10 cellular contexts compared by ENCODE assay signal in the genomic region with DNA sequence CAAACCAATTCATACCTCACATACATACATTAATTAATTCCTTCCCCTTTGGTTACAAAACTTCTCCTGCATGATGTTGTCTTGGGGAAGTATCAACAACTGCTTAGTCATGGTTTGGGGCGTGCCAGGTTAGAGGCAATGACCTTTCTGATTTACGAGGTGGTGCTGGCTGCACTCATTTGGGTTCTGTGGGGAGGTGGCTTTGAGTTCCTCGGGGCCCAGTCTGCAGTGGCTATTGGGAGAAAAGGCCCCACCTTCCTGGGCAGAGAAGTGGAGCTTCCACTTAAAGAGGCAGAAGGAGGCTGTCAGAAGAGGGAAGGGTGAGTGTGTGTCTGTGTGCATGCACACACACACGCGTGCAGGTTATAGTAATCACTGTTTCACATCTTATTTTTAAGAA. TPM values are rescaled to one million over a fixed set of nuclear protein-coding genes. Genes with fewer than 3 reads are reported as not detected.
DNase-seq lines count a peak whose midpoint lies in the region; ATAC-seq and TF ChIP-seq lines count a peak whose summit lies in the region.
"Had no signal": no experiment of that assay in that cellular context is flagged by ENCODE, and none has a peak within 500 bp of the region (broad histone marks: within the 10 kb centered on the region; RNA-seq: fewer than 3 reads in every experiment).

No MANE protein-coding gene starts in this region.

- TF ChIP-seq CTCF in SK-N-SH (IDR thresholded peaks at IDR 0.05), result no peak
- TF ChIP-seq CTCF in fibroblast of mammary gland (conservative IDR thresholded peaks at IDR 0.05; ENCODE audit: control insufficient read depth, insufficient read depth, low read depth, low read length), result no peak
- no peak for TF ChIP-seq CTCF in stomach (IDR thresholded peaks at IDR 0.05)
- TF ChIP-seq CTCF in prostate gland (IDR thresholded peaks at IDR 0.05), result no peak
- TF ChIP-seq CTCF in neural progenitor cell (IDR thresholded peaks at IDR 0.05), result no peak

- H3K4me1 Mint-ChIP-seq in neural progenitor cell, result peaks cover 30% of the 10 kb centered on the region

- WGBS in SK-N-SH (ENCODE audit: low lambda C conversion rate), result 65% methylated on average over 5 of the region's 5 CpGs
- WGBS in stomach, 5 donors, result 35 to 45% (median 42%) methylated on average over 5 of the region's 5 CpGs
- WGBS in prostate gland, result 48% methylated on average over 5 of the region's 5 CpGs

- H3K27me3 ChIP-seq in SK-N-SH (ENCODE audit: insufficient read depth) (no peaks in the 10 kb centered on the region), stomach (peaks cover 0 to 35% (median 0%) of the 10 kb centered on the region in 3 donors), prostate gland (replicated peaks; ENCODE audit: insufficient read depth) (no peaks in the 10 kb centered on the region), neural progenitor cell (no peaks in the 10 kb centered on the region)
- H3K27me3 ChIP-seq: body of pancreas had no signal

- H3K27ac ChIP-seq in SK-N-SH (ENCODE audit: low read depth in 2 of 2, low read length in 1 of 2) (no peak overlapping the region), stomach (no peak overlapping the region), prostate gland (no peak overlapping the region), neural progenitor cell (no peak overlapping the region)
- H3K27ac ChIP-seq: body of pancreas had no signal

- H3K4me3 ChIP-seq in SK-N-SH (ENCODE audit: low read depth in 2 of 2, low read length in 1 of 2) (no peak overlapping the region), fibroblast of mammary gland (ENCODE audit: control insufficient read depth, low read depth, low read length) (no peak overlapping the region), stomach (no peak overlapping the region), prostate gland (no peak overlapping the region), neural progenitor cell (no peak overlapping the region)
- H3K4me3 ChIP-seq: body of pancreas had no signal

- no peaks in the 10 kb centered on the region for H3K9me2 ChIP-seq in SK-N-SH

- H3K4me1 ChIP-seq in SK-N-SH (ENCODE audit: control insufficient read depth in 1 of 2, insufficient read depth in 2 of 2, low read depth in 1 of 2, low read length in 1 of 2) (no peaks in the 10 kb centered on the region), stomach (peaks cover 0 to 15% (median 3%) of the 10 kb centered on the region in 4 donors), prostate gland (replicated peaks) (no peaks in the 10 kb centered on the region), neural progenitor cell (peaks cover 22% of the 10 kb centered on the region)

- no peaks in the 10 kb centered on the region for H3K79me2 ChIP-seq in SK-N-SH (ENCODE audit: insufficient read depth)
- H3K79me2 ChIP-seq in neural progenitor cell (ENCODE audit: low read depth), result no peaks in the 10 kb centered on the region

- H3K9me3 Mint-ChIP-seq in neural progenitor cell, result no peaks in the 10 kb centered on the region

- ATAC-seq in SK-N-SH treated with all-trans-retinoic acid at 6 μM for 48 hours, result peak; percentile 20; the same call in 2 of the 3 replicates
- ATAC-seq: body of pancreas had no signal

- CTCF ChIA-PET in SK-N-SH (lab: Yijun Ruan, JAX), result interaction anchor here (0.6 to 1.7 kb wide), 4 partner anchors 21 to 203 kb away, joined by 3 to 6 read pairs (median 4); no protein-coding TSS in a partner anchor

- TF ChIP-seq POLR2A in stomach (IDR thresholded peaks at IDR 0.05) (no peak), prostate gland (IDR thresholded peaks at IDR 0.05) (no peak)

- DNase-seq in SK-N-SH (no peak), OCI-M1 (lab: John Stamatoyannopoulos, UW) (peak; percentile 95), fibroblast of mammary gland (ENCODE audit: low read depth) (peak; percentile 95), stomach (peak; percentile 52), prostate gland (ENCODE audit: low spot score) (no peak), head of caudate nucleus (no peak), neural progenitor cell (ENCODE audit: low spot score) (no peak)
- DNase-seq: body of pancreas had no signal

- no peak for TF ChIP-seq RAD21 in SK-N-SH (IDR thresholded peaks at IDR 0.05; ENCODE audit: low read length)

- no peaks in the 10 kb centered on the region for H3K36me3 ChIP-seq in SK-N-SH (replicated peaks in 1 of 2; ENCODE audit: control insufficient read depth in 1 of 2, insufficient read depth in 2 of 2, low read length in 1 of 2)
- H3K36me3 ChIP-seq in stomach, result no peaks in the 10 kb centered on the region
- no peaks in the 10 kb centered on the region for H3K36me3 ChIP-seq in prostate gland
- H3K36me3 ChIP-seq in neural progenitor cell, result no peaks in the 10 kb centered on the region

- TF ChIP-seq EP300 in SK-N-SH (IDR thresholded peaks at IDR 0.05; ENCODE audit: borderline replicate concordance in 1 of 2, low read depth in 1 of 2, low read length in 1 of 2), result no peak
- TF ChIP-seq EP300 in stomach (IDR thresholded peaks at IDR 0.05), result no peak

- no peaks in the 10 kb centered on the region for H3K36me3 Mint-ChIP-seq in neural progenitor cell

- H3K27ac Mint-ChIP-seq in neural progenitor cell, result no peak overlapping the region

- peaks cover 5% of the 10 kb centered on the region for H3K27me3 Mint-ChIP-seq in neural progenitor cell (ENCODE audit: insufficient read depth, low read depth)

- POLR2A ChIA-PET in SK-N-SH (lab: Yijun Ruan, JAX), result no interaction called here

- intact Hi-C loops in stomach (cut with DNase I; ENCODE audit: low total_unique reads) (no loop called here), prostate gland (cut with DNase I) (no loop called here), head of caudate nucleus (cut with DNase I) (no loop called here)

- H2AFZ ChIP-seq in SK-N-SH (ENCODE audit: low read depth) (no peak overlapping the region), neural progenitor cell (replicated peaks) (no peak overlapping the region)

- H3K9ac ChIP-seq in SK-N-SH (no peak overlapping the region), neural progenitor cell (no peak overlapping the region)

- no peaks in the 10 kb centered on the region for H4K20me1 ChIP-seq in SK-N-SH (ENCODE audit: insufficient read depth)
- no peaks in the 10 kb centered on the region for H4K20me1 ChIP-seq in neural progenitor cell (ENCODE audit: low read depth)

- H3K9me3 ChIP-seq in SK-N-SH (no peaks in the 10 kb centered on the region), stomach (no peaks in the 10 kb centered on the region), prostate gland (no peaks in the 10 kb centered on the region), neural progenitor cell (ENCODE audit: low read depth) (no peaks in the 10 kb centered on the region)
- H3K9me3 ChIP-seq: body of pancreas had no signal

- H3K4me3 Mint-ChIP-seq in neural progenitor cell, result no peak overlapping the region

- peaks cover 4% of the 10 kb centered on the region for H3F3A ChIP-seq in SK-N-SH (replicated peaks; ENCODE audit: insufficient read depth)
- peaks cover 23% of the 10 kb centered on the region for H3F3A ChIP-seq in neural progenitor cell (ENCODE audit: low read depth)

- H3K4me2 ChIP-seq in SK-N-SH, result no peak overlapping the region
- H3K4me2 ChIP-seq in neural progenitor cell, result no peak overlapping the region

TF ChIP-seq in SK-N-SH treated with all-trans-retinoic acid at 6 μM for 48 hours, 23 proteins besides CTCF, POLR2A, EP300 and RAD21 (continues in another document):
- TF ChIP-seq BACH2 (CRISPR knock-in tag; IDR thresholded peaks at IDR 0.05; ENCODE audit: borderline replicate concordance) (no peak), ZNF565 (CRISPR knock-in tag; conservative IDR thresholded peaks at IDR 0.05; ENCODE audit: low read depth) (no peak), RARB (CRISPR knock-in tag; IDR thresholded peaks at IDR 0.05) (no peak), TCF4 (CRISPR knock-in tag; IDR thresholded peaks at IDR 0.05; ENCODE audit: borderline replicate concordance) (no peak), ZFP30 (CRISPR knock-in tag; IDR thresholded peaks at IDR 0.05) (no peak), SNAI2 (CRISPR knock-in tag; IDR thresholded peaks at IDR 0.05) (no peak), ISL1 (CRISPR knock-in tag; IDR thresholded peaks at IDR 0.05) (no peak), ESRRG (CRISPR knock-in tag; IDR thresholded peaks at IDR 0.05) (no peak), ZFP3 (CRISPR knock-in tag; IDR thresholded peaks at IDR 0.05) (no peak), CSDC2 (CRISPR knock-in tag; IDR thresholded peaks at IDR 0.05) (no peak), ARNTL (CRISPR knock-in tag; IDR thresholded peaks at IDR 0.05; ENCODE audit: borderline replicate concordance, low read depth) (no peak), GLIS3 (CRISPR knock-in tag; IDR thresholded peaks at IDR 0.05) (no peak)

TF ChIP-seq in SK-N-SH, 30 proteins besides CTCF, POLR2A, EP300 and RAD21:
- no peak for TF ChIP-seq RFX5 (IDR thresholded peaks at IDR 0.05; ENCODE audit: low read length)
- TF ChIP-seq, protein P1, sequence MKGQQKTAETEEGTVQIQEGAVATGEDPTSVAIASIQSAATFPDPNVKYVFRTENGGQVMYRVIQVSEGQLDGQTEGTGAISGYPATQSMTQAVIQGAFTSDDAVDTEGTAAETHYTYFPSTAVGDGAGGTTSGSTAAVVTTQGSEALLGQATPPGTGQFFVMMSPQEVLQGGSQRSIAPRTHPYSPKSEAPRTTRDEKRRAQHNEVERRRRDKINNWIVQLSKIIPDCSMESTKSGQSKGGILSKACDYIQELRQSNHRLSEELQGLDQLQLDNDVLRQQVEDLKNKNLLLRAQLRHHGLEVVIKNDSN (IDR thresholded peaks at IDR 0.05; ENCODE audit: borderline replicate concordance, low read depth), result no peak
- no peak for TF ChIP-seq GABPA (IDR thresholded peaks at IDR 0.05; ENCODE audit: low read depth)
TF ChIP-seq in SK-N-SH: peak in this region for 0.

RNA-seq across cellular contexts. Expression of a gene that starts 10.2 kb away (rescaled TPM):
- polyA plus RNA-seq in SK-N-SH (2012; rRNA removed) (27.3 and 33.2 TPM in 2 replicates), stomach (1 to 10 TPM in 2 of 3 donors, not detected in 1; 1.6 to 4.4 TPM)
- polyA plus RNA-seq in SK-N-SH (2012; cell fraction: cytosol; rRNA removed), result 12.5 and 20.4 TPM in 2 replicates
- 58.0 and 63.3 TPM in 2 replicates for polyA plus RNA-seq in SK-N-SH (2012; cell fraction: nucleus; rRNA removed)
- total RNA-seq in stomach (1 to 10 TPM in 2 of 5 donors, under 1 TPM in 2, not detected in 1; 0.58 to 3.1 (median 1.0) TPM), prostate gland (1 to 10 TPM; 2.9 to 4.0 TPM), neural progenitor cell (ENCODE audit: low replicate concordance) (1.1 and 5.9 TPM in 2 replicates)
- total RNA-seq: mononuclear cell had no signal

Comparison
In these comparisons a context has a peak if more than half of its experiments do, and no peak if none do; other contexts are left out.
1. DNase-seq: peak in OCI-M1 (single experiment), fibroblast of mammary gland (single experiment) and stomach (single experiment); none in SK-N-SH (single experiment), prostate gland (single experiment), head of caudate nucleus (0 of 42) and neural progenitor cell (single experiment).